ENCODE assay signal across 2 cellular contexts in genomic region chrX:72273718-72274117, GRCh38.
TF ChIP-seq lines count a peak whose summit lies in the region.

No MANE protein-coding gene starts in this region.

TF ChIP-seq in A549, 52 proteins besides CTCF, POLR2A, EP300 and RAD21 (continued from another document):
- TF ChIP-seq PBX3 (IDR thresholded peaks at IDR 0.05), result no peak

TF ChIP-seq in GM23338, 12 proteins besides CTCF, POLR2A, EP300 and RAD21 (continued from another document):
- TF ChIP-seq REST (IDR thresholded peaks at IDR 0.05; ENCODE audit: unreplicated experiment) (no peak), CREB1 (CRISPR knock-in tag; IDR thresholded peaks at IDR 0.05; ENCODE audit: low read depth) (no peak), JUNB (IDR thresholded peaks at IDR 0.05; ENCODE audit: unreplicated experiment) (no peak), STAT1 (IDR thresholded peaks at IDR 0.05; ENCODE audit: unreplicated experiment) (no peak), EZH2 (IDR thresholded peaks at IDR 0.05; ENCODE audit: low read depth, unreplicated experiment) (no peak), ZNF462 (CRISPR knock-in tag; IDR thresholded peaks at IDR 0.05) (no peak), NANOG (IDR thresholded peaks at IDR 0.05; ENCODE audit: borderline replicate concordance) (no peak)
